ENCODE assay signal across 8 cellular contexts in genomic region chr16:11682655-11683096, GRCh38. TPM values are rescaled to one million over a fixed set of nuclear protein-coding genes. Genes with fewer than 3 reads are reported as not detected.
DNase-seq lines count a peak whose midpoint lies in the region; ATAC-seq and TF ChIP-seq lines count a peak whose summit lies in the region.

No MANE protein-coding gene starts in this region.

- peak overlapping the region; percentile 89 for H3K27ac Mint-ChIP-seq in glutamatergic neuron (ENCODE audit: unreplicated experiment)

- DNase-seq in AG09309 (ENCODE audit: low read depth) (peak; percentile 76), SJCRH30 (peak in 1 of 2 experiments; percentile 74), glutamatergic neuron (no peak), DMS153 treated with DMSO at 0.1 percent for 48 hours (lab: John Stamatoyannopoulos, UW; ENCODE audit: unreplicated experiment) (no peak), COLO829 (ENCODE audit: low spot score) (no peak)
- no peak for DNase-seq in stimulated activated CD4-positive, alpha-beta T cell treated with anti-CD3 and anti-CD28 coated beads, Interleukin-1b, Interleukin-23, amount 100 ng/mL, for 48 hours

- ATAC-seq in GM21390 (IDR thresholded peaks at IDR 0.05; ENCODE audit: unreplicated experiment) (peak; percentile 19), GM19452 (IDR thresholded peaks at IDR 0.05; ENCODE audit: unreplicated experiment) (no peak)

- no peaks in the 10 kb centered on the region for H3K27me3 ChIP-seq in SJCRH30

- peaks cover 40% of the 10 kb centered on the region for H3K4me1 ChIP-seq in SJCRH30

- H3K36me3 Mint-ChIP-seq in glutamatergic neuron (ENCODE audit: unreplicated experiment) = no peaks in the 10 kb centered on the region

- H3K4me3 Mint-ChIP-seq in glutamatergic neuron (ENCODE audit: unreplicated experiment) = no peak overlapping the region

- H3K4me1 Mint-ChIP-seq in glutamatergic neuron (ENCODE audit: low read depth, unreplicated experiment) = peaks cover 47% of the 10 kb centered on the region

- peak overlapping the region; percentile 93 for H3K27ac ChIP-seq in SJCRH30

- H3K9me3 Mint-ChIP-seq in glutamatergic neuron (ENCODE audit: unreplicated experiment) = peaks cover 10% of the 10 kb centered on the region

- H3K27me3 Mint-ChIP-seq in glutamatergic neuron (ENCODE audit: unreplicated experiment) = peaks cover 18% of the 10 kb centered on the region

- H3K4me3 ChIP-seq in AG09309 (ENCODE audit: control insufficient read depth, low read depth, low read length) (no peak overlapping the region), SJCRH30 (no peak overlapping the region)

- no peak for TF ChIP-seq CTCF in AG09309 (IDR thresholded peaks at IDR 0.05; ENCODE audit: control insufficient read depth, insufficient read depth, low read depth, low read length, missing control alignments)
- TF ChIP-seq CTCF in glutamatergic neuron (IDR thresholded peaks at IDR 0.05; ENCODE audit: partially characterized antibody, unreplicated experiment) = no peak

- no peaks in the 10 kb centered on the region for H3K9me3 ChIP-seq in SJCRH30 (replicated peaks)

- peaks cover 39% of the 10 kb centered on the region for H3K36me3 ChIP-seq in SJCRH30

RNA-seq across cellular contexts. Expression of gene SNN, which starts 14.4 kb away (rescaled TPM):
- total RNA-seq in SJCRH30 (2014; rRNA removed; shearing (Covaris generic)) = 11.7 and 12.0 TPM in 2 replicates
- 491 TPM for total RNA-seq in glutamatergic neuron (ENCODE audit: unreplicated experiment)

RNA-seq across cellular contexts. Expression of gene TXNDC11, which starts 60.0 kb away (rescaled TPM):
- total RNA-seq in SJCRH30 (2014; rRNA removed; shearing (Covaris generic)) = 18.8 and 19.4 TPM in 2 replicates
- total RNA-seq in glutamatergic neuron (ENCODE audit: unreplicated experiment) = 18.4 TPM

Comparison
In these comparisons a context has a peak if more than half of its experiments do, and no peak if none do; other contexts are left out.
1. RNA of gene SNN, which starts 14.4 kb away (total RNA-seq): 491 TPM in glutamatergic neuron (single experiment); 11.7 to 12.0 TPM in SJCRH30; every median in the first group is over 10 times any median in the second.